Comparison of ENCODE assay signal across 1 cellular context in genomic region chr10:17781856-17782255, GRCh38.
TF ChIP-seq lines count a peak whose summit lies in the region.

No MANE protein-coding gene starts in this region.

TF ChIP-seq in H1, 55 proteins besides CTCF, POLR2A, EP300 and RAD21:
- TF ChIP-seq PHF8 (conservative IDR thresholded peaks at IDR 0.05; ENCODE audit: low read depth, low read length) (no peak), TEAD4 (IDR thresholded peaks at IDR 0.05; ENCODE audit: low read depth, low read length) (no peak), SRF (IDR thresholded peaks at IDR 0.05; ENCODE audit: low read depth, low read length) (no peak), POLR2AphosphoS5 (IDR thresholded peaks at IDR 0.05; ENCODE audit: low read depth, low read length) (no peak), EGR1 (IDR thresholded peaks at IDR 0.05; ENCODE audit: borderline replicate concordance, low read depth, low read length) (no peak), BACH1 (IDR thresholded peaks at IDR 0.05; ENCODE audit: low read length) (no peak)
TF ChIP-seq in H1: peak in this region for 0.
